In genomic region chr5:154461531-154461930, GRCh38 we compare ENCODE assay signal across 13 cellular contexts. TPM values are rescaled to one million over a fixed set of nuclear protein-coding genes. Genes with fewer than 3 reads are reported as not detected.
DNase-seq lines count a peak whose midpoint lies in the region; ATAC-seq, FAIRE-seq and TF ChIP-seq lines count a peak whose summit lies in the region.
"Had no signal": no experiment of that assay in that cellular context is flagged by ENCODE, and none has a peak within 500 bp of the region (broad histone marks: within the 10 kb centered on the region; RNA-seq: fewer than 3 reads in every experiment).

No MANE protein-coding gene starts in this region.

- peaks cover 13 to 17% of the 10 kb centered on the region in 2 donors for H3K36me3 Mint-ChIP-seq in stimulated activated naive B cell treated with anti-CD40 and anti-IgM and Interleukin-4, amounts not matched to agents 10 μg/mL and 1 μg/mL and 100 μg/mL, for 72 hours

- H3K9me3 Mint-ChIP-seq in stimulated activated naive B cell treated with anti-CD40 and anti-IgM and Interleukin-4, amounts not matched to agents 10 μg/mL and 1 μg/mL and 100 μg/mL, for 72 hours = no peaks in the 10 kb centered on the region
- H3K9me3 Mint-ChIP-seq: activated B cell treated with CpG ODN at 0.5 μM for 24 hours, memory B cell had no signal

- DNase-seq in AG09309 (ENCODE audit: low read depth) = no peak
- peak; percentile 12 for DNase-seq in HT-29 (ENCODE audit: low spot score)
- DNase-seq in iPS-NIHi11 (ENCODE audit: low spot score) = peak; percentile 27
- no peak for DNase-seq in stimulated activated naive B cell treated with anti-CD40 and anti-IgM and Interleukin-4, amounts not matched to agents 10 μg/mL and 1 μg/mL and 100 μg/mL, for 72 hours
- DNase-seq in GM19239 (ENCODE audit: insufficient read length, low spot score) = no peak
- DNase-seq: activated B cell treated with CpG ODN at 0.5 μM for 24 hours, NCI-H146, retina, testis had no signal

- H3K27ac Mint-ChIP-seq in stimulated activated naive B cell treated with anti-CD40 and anti-IgM and Interleukin-4, amounts not matched to agents 10 μg/mL and 1 μg/mL and 100 μg/mL, for 72 hours = no peak overlapping the region
- H3K27ac Mint-ChIP-seq: activated B cell treated with CpG ODN at 0.5 μM for 24 hours, memory B cell had no signal

- H3K4me3 ChIP-seq in AG09309 (ENCODE audit: control insufficient read depth, low read depth, low read length) (no peak overlapping the region), WI38 (ENCODE audit: low read depth, low read length) (no peak overlapping the region)
- H3K4me3 ChIP-seq: testis had no signal

- ATAC-seq in HG02981 (IDR thresholded peaks at IDR 0.05; ENCODE audit: unreplicated experiment) = no peak
- ATAC-seq in HG02763 (IDR thresholded peaks at IDR 0.05; ENCODE audit: unreplicated experiment) = no peak
- no peak for ATAC-seq in stimulated activated naive B cell treated with anti-CD40 and anti-IgM and Interleukin-4, amounts not matched to agents 10 μg/mL and 1 μg/mL and 100 μg/mL, for 72 hours (replicated peaks)

- no peak for FAIRE-seq in GM19239 (lab: Jason Lieb, UNC)

- no peaks in the 10 kb centered on the region for H3K27me3 Mint-ChIP-seq in stimulated activated naive B cell treated with anti-CD40 and anti-IgM and Interleukin-4, amounts not matched to agents 10 μg/mL and 1 μg/mL and 100 μg/mL, for 72 hours
- H3K27me3 Mint-ChIP-seq: memory B cell had no signal

- peak; percentile 34 for TF ChIP-seq CTCF in AG09309 (IDR thresholded peaks at IDR 0.05; ENCODE audit: control insufficient read depth, insufficient read depth, low read depth, low read length, missing control alignments)
- TF ChIP-seq CTCF in WI38 (IDR thresholded peaks at IDR 0.05; ENCODE audit: low read depth, low read length) = 0 out of 2 replicates have a peak, but pooled peaks have one; percentile 8

- no peak overlapping the region for H3K4me3 Mint-ChIP-seq in stimulated activated naive B cell treated with anti-CD40 and anti-IgM and Interleukin-4, amounts not matched to agents 10 μg/mL and 1 μg/mL and 100 μg/mL, for 72 hours
- H3K4me3 Mint-ChIP-seq: activated B cell treated with CpG ODN at 0.5 μM for 24 hours, memory B cell had no signal

- H3K4me1 Mint-ChIP-seq in stimulated activated naive B cell treated with anti-CD40 and anti-IgM and Interleukin-4, amounts not matched to agents 10 μg/mL and 1 μg/mL and 100 μg/mL, for 72 hours = peaks cover 5 to 12% of the 10 kb centered on the region in 2 donors

RNA-seq across cellular contexts. Expression of gene SAP30L, which starts 15.7 kb away (rescaled TPM):
- 28.1 and 41.0 TPM in 2 replicates for total RNA-seq in HT-29 (2014; rRNA removed; shearing (Covaris generic))

RNA-seq across cellular contexts. Expression of gene HAND1, which starts 16.5 kb away (rescaled TPM):
- not detected in 2 replicates for total RNA-seq in HT-29 (2014; rRNA removed; shearing (Covaris generic))
- total RNA-seq: activated B cell treated with CpG ODN at 0.5 μM for 24 hours, testis had no signal

Comparison
In these comparisons a context has a peak if more than half of its experiments do, and no peak if none do; other contexts are left out.
1. DNase-seq: peak in HT-29 (single experiment) and iPS-NIHi11 (single experiment); none in AG09309 (single experiment), stimulated activated naive B cell treated with anti-CD40 and anti-IgM and Interleukin-4, amounts not matched to agents 10 μg/mL and 1 μg/mL and 100 μg/mL, for 72 hours (single experiment) and GM19239 (single experiment).